Comparison of ENCODE assay signal across 1 cellular context in genomic region chr13:36154567-36155231, GRCh38.
A peak's percentile ranks its signal among the peaks of the same experiment; 100 is the strongest.
TF ChIP-seq lines count a peak whose summit lies in the region.

No MANE protein-coding gene starts in this region.

TF ChIP-seq in H1, 55 proteins besides CTCF, POLR2A, EP300 and RAD21:
- TF ChIP-seq CBX8 (IDR thresholded peaks at IDR 0.05; ENCODE audit: borderline replicate concordance, low read depth, low read length) (no peak), KDM1A (IDR thresholded peaks at IDR 0.05; ENCODE audit: borderline replicate concordance, low read length) (peak; percentile 20; the same call in 1 of the 2 replicates), HDAC2 (IDR thresholded peaks at IDR 0.05; ENCODE audit: borderline replicate concordance in 1 of 2, low read depth in 2 of 2, low read length in 2 of 2) (0 out of 4 replicates have a peak, but pooled peaks of 1 of the 2 experiments have one; percentile 40), TAF7 (optimal IDR thresholded peaks at IDR 0.05; ENCODE audit: borderline replicate concordance, low read depth, low read length) (no peak), RBBP5 (IDR thresholded peaks at IDR 0.05; ENCODE audit: borderline replicate concordance, low read depth, low read length) (no peak), SAP30 (IDR thresholded peaks at IDR 0.05; ENCODE audit: insufficient read depth, insufficient replicate concordance, low read length) (no peak), MAX (IDR thresholded peaks at IDR 0.05) (peak; percentile 43; the same call in 1 of the 2 replicates), YY1 (IDR thresholded peaks at IDR 0.05; ENCODE audit: low read depth, low read length) (0 out of 2 replicates have a peak, but pooled peaks have one; percentile 14), TBP (IDR thresholded peaks at IDR 0.05; ENCODE audit: low read depth, low read length) (peak; percentile 39; the same call in 1 of the 2 replicates)
